In genomic region chr6:137044366-137045220, GRCh38 we compare ENCODE assay signal across 8 cellular contexts. TPM values are rescaled to one million over a fixed set of nuclear protein-coding genes. Genes with fewer than 3 reads are reported as not detected.
DNase-seq lines count a peak whose midpoint lies in the region; ATAC-seq and TF ChIP-seq lines count a peak whose summit lies in the region.

IL20RA (minus strand) TSS chr6:137044965; CDS start chr6:137044728, 237 bp downstream.

- H3K4me3 ChIP-seq in endodermal cell (ENCODE audit: low read length), result peak within 1 kb of the TSS; percentile 71

- H3K36me3 ChIP-seq in endodermal cell (ENCODE audit: control insufficient read depth, insufficient read depth, low read length), result no peaks in the 10 kb centered on the region

- peaks cover 2% of the 10 kb centered on the region for H3K36me3 Mint-ChIP-seq in activated naive CD4-positive, alpha-beta T cell treated with anti-CD3 and anti-CD28 coated beads, Interleukin-2, amount 10 ng/mL, durations not matched to agents 7 days and 5 days
- H3K36me3 Mint-ChIP-seq in endodermal cell (ENCODE audit: low read depth), result no peaks in the 10 kb centered on the region
- H3K36me3 Mint-ChIP-seq in memory B cell, result no peaks in the 10 kb centered on the region
- H3K36me3 Mint-ChIP-seq in type B pancreatic cell, result peaks cover 4% of the 10 kb centered on the region

- peaks cover 79% of the 10 kb centered on the region for H3K27me3 Mint-ChIP-seq in activated naive CD4-positive, alpha-beta T cell treated with anti-CD3 and anti-CD28 coated beads, Interleukin-2, amount 10 ng/mL, durations not matched to agents 7 days and 5 days
- H3K27me3 Mint-ChIP-seq in endodermal cell (ENCODE audit: insufficient read depth), result peaks cover 64% of the 10 kb centered on the region
- peaks cover 34% of the 10 kb centered on the region for H3K27me3 Mint-ChIP-seq in memory B cell
- peaks cover 73% of the 10 kb centered on the region for H3K27me3 Mint-ChIP-seq in type B pancreatic cell

- no peaks in the 10 kb centered on the region for H3K4me1 ChIP-seq in endodermal cell (ENCODE audit: control insufficient read depth, insufficient read depth, low read length)

- peaks cover 6% of the 10 kb centered on the region for H3K4me1 Mint-ChIP-seq in activated naive CD4-positive, alpha-beta T cell treated with anti-CD3 and anti-CD28 coated beads, Interleukin-2, amount 10 ng/mL, durations not matched to agents 7 days and 5 days
- peaks cover 8% of the 10 kb centered on the region for H3K4me1 Mint-ChIP-seq in endodermal cell
- peaks cover 3% of the 10 kb centered on the region for H3K4me1 Mint-ChIP-seq in memory B cell
- no peaks in the 10 kb centered on the region for H3K4me1 Mint-ChIP-seq in type B pancreatic cell (ENCODE audit: unreplicated experiment)

- H3K27ac ChIP-seq in endodermal cell (ENCODE audit: low read depth, low read length), result no peak within 1 kb of the TSS

- peak; percentile 29 for DNase-seq in activated naive CD4-positive, alpha-beta T cell treated with anti-CD3 and anti-CD28 coated beads, Interleukin-2, amount 10 ng/mL, durations not matched to agents 7 days and 5 days
- no peak for DNase-seq in activated naive CD4-positive, alpha-beta T cell (lab: John Stamatoyannopoulos, UW)
- DNase-seq in RPMI8226, result peak; percentile 40
- DNase-seq in endodermal cell, result peak; percentile 81
- peak; percentile 11 to 41 for DNase-seq in memory B cell (ENCODE audit: low spot score in 2 of 2)
- peak; percentile 69 for DNase-seq in type B pancreatic cell (ENCODE audit: extremely low spot score, unreplicated experiment)
- no peak for DNase-seq in NCI-H82 (lab: John Stamatoyannopoulos, UW)

- peaks cover 78% of the 10 kb centered on the region for H3K27me3 ChIP-seq in endodermal cell (ENCODE audit: control insufficient read depth, insufficient read depth, low read length, poor library complexity, severe bottlenecking)

- H3K9me3 Mint-ChIP-seq in activated naive CD4-positive, alpha-beta T cell treated with anti-CD3 and anti-CD28 coated beads, Interleukin-2, amount 10 ng/mL, durations not matched to agents 7 days and 5 days, result no peaks in the 10 kb centered on the region
- H3K9me3 Mint-ChIP-seq in endodermal cell (peaks cover 8% of the 10 kb centered on the region), memory B cell (no peaks in the 10 kb centered on the region), type B pancreatic cell (no peaks in the 10 kb centered on the region)

- ATAC-seq in memory B cell (ENCODE audit: low read depth) (peak; percentile 75), GM21360 (IDR thresholded peaks at IDR 0.05; ENCODE audit: unreplicated experiment) (no peak)

- 12 to 42% methylated on average over 24 to 83 of the region's 83 CpGs for WGBS in endodermal cell (ENCODE audit: insufficient coverage in 1 of 2, insufficient read length in 1 of 2), 2 experiments

- H3K9ac ChIP-seq in endodermal cell (ENCODE audit: extremely low read depth, low read length, poor library complexity, severe bottlenecking), result peak within 1 kb of the TSS; percentile 24

- CTCF ChIA-PET in activated naive CD4-positive, alpha-beta T cell treated with anti-CD3 and anti-CD28 coated beads, Interleukin-2, amount 10 ng/mL, durations not matched to agents 7 days and 5 days (lab: Charles Lee), result no interaction called here

- H3K9me3 ChIP-seq in endodermal cell (ENCODE audit: control insufficient read depth, low read length), result no peaks in the 10 kb centered on the region

- peak within 1 kb of the TSS; percentile 68 for H3K4me3 Mint-ChIP-seq in activated naive CD4-positive, alpha-beta T cell treated with anti-CD3 and anti-CD28 coated beads, Interleukin-2, amount 10 ng/mL, durations not matched to agents 7 days and 5 days
- peak within 1 kb of the TSS; percentile 56 for H3K4me3 Mint-ChIP-seq in endodermal cell
- H3K4me3 Mint-ChIP-seq in memory B cell, result peak within 1 kb of the TSS; percentile 80
- peak within 1 kb of the TSS; percentile 89 for H3K4me3 Mint-ChIP-seq in type B pancreatic cell

- TF ChIP-seq CTCF in endodermal cell (conservative IDR thresholded peaks at IDR 0.05) (peak; percentile 64), type B pancreatic cell (conservative IDR thresholded peaks at IDR 0.05) (peak; percentile 36)

- H3K27ac Mint-ChIP-seq in activated naive CD4-positive, alpha-beta T cell treated with anti-CD3 and anti-CD28 coated beads, Interleukin-2, amount 10 ng/mL, durations not matched to agents 7 days and 5 days, result no peak within 1 kb of the TSS
- no peak within 1 kb of the TSS for H3K27ac Mint-ChIP-seq in endodermal cell
- no peak within 1 kb of the TSS for H3K27ac Mint-ChIP-seq in memory B cell
- H3K27ac Mint-ChIP-seq in type B pancreatic cell, result no peak within 1 kb of the TSS

RNA-seq across cellular contexts. Expression of gene IL20RA, which starts in this region (rescaled TPM):
- total RNA-seq in endodermal cell, result under 1 TPM; 0.13 to 0.57 TPM
- 0.57 TPM for polyA plus RNA-seq in endodermal cell (2013, experiment 1 of 2)
- polyA plus RNA-seq in endodermal cell (2013, experiment 2 of 2), result 0.08 TPM
- 0.90 and 1.7 TPM in 2 replicates for total RNA-seq in type B pancreatic cell (ENCODE audit: low replicate concordance)

Comparison
In these comparisons a context has a peak if more than half of its experiments do, and no peak if none do; other contexts are left out.
1. DNase-seq: peak in activated naive CD4-positive, alpha-beta T cell treated with anti-CD3 and anti-CD28 coated beads, Interleukin-2, amount 10 ng/mL, durations not matched to agents 7 days and 5 days (single experiment), RPMI8226 (single experiment), memory B cell (2 of 2) and type B pancreatic cell (single experiment); none in activated naive CD4-positive, alpha-beta T cell (0 of 4) and NCI-H82 (single experiment).
2. Peak in DNase-seq, H3K4me3 ChIP-seq and H3K9ac ChIP-seq in endodermal cell; RNA of the gene not detected or under 1 TPM.
3. Peak in every context shown above with its lines, with median percentiles within 50 percentile points of each other: H3K4me3 Mint-ChIP-seq.